In genomic region chr17:40541873-40542561, GRCh38 we compare ENCODE assay signal across 8 cellular contexts. TPM values are rescaled to one million over a fixed set of nuclear protein-coding genes. Genes with fewer than 3 reads are reported as not detected.
DNase-seq lines count a peak whose midpoint lies in the region; ATAC-seq lines count a peak whose summit lies in the region.

No MANE protein-coding gene starts in this region.

- peaks cover 43 to 46% of the 10 kb centered on the region in 2 donors for H3K4me1 ChIP-seq in duodenal mucosa (ENCODE audit: control insufficient read depth in 1 of 2, insufficient read depth in 2 of 2, low read length in 2 of 2)
- H3K4me1 ChIP-seq in muscle layer of duodenum (ENCODE audit: control insufficient read depth in 1 of 2, insufficient read depth in 2 of 2, low read length in 2 of 2): peaks cover 27 to 40% of the 10 kb centered on the region in 2 donors
- H3K4me1 ChIP-seq in urinary bladder (ENCODE audit: insufficient read depth): peaks cover 1% of the 10 kb centered on the region

- DNase-seq in activated T-cell treated with anti-CD3 and anti-CD28 coated beads, Interleukin-2, amount 50 U/mL, for 4 hours: no peak
- DNase-seq in activated T-cell treated with anti-CD3 and anti-CD28 coated beads, Interleukin-2, amount 50 U/mL, for 1 hour: no peak
- DNase-seq in H7 (no peak), COLO829 (ENCODE audit: low spot score) (no peak), NCI-H82 (lab: John Stamatoyannopoulos, UW) (no peak)

- no peak overlapping the region for H3K4me3 ChIP-seq in duodenal mucosa (ENCODE audit: low read depth in 1 of 2, low read length in 2 of 2)
- peak overlapping the region in 1 of 2 donors; percentile 38 for H3K4me3 ChIP-seq in muscle layer of duodenum (ENCODE audit: low read depth in 1 of 2, low read length in 2 of 2)
- H3K4me3 ChIP-seq in urinary bladder (ENCODE audit: low read depth, low read length): no peak overlapping the region
- no peak overlapping the region for H3K4me3 ChIP-seq in H7 (ENCODE audit: insufficient read depth, low read depth, low read length)

- H3K36me3 ChIP-seq in duodenal mucosa (ENCODE audit: control insufficient read depth in 1 of 2, insufficient read depth in 2 of 2, low read length in 2 of 2) (no peaks in the 10 kb centered on the region), muscle layer of duodenum (ENCODE audit: control insufficient read depth in 1 of 2, insufficient read depth in 2 of 2, low read length in 2 of 2) (no peaks in the 10 kb centered on the region), urinary bladder (ENCODE audit: insufficient read depth) (no peaks in the 10 kb centered on the region), H7 (replicated peaks; ENCODE audit: control insufficient read depth, insufficient read depth, low read length) (no peaks in the 10 kb centered on the region)

- H3K27me3 Mint-ChIP-seq in activated T-cell treated with anti-CD3 and anti-CD28 coated beads, Interleukin-2, amount 50 U/mL, for 4 hours (ENCODE audit: low read depth): no peaks in the 10 kb centered on the region

- peak in 1 of 2 donors; percentile 3 for ATAC-seq in activated T-cell treated with anti-CD3 and anti-CD28 coated beads, Interleukin-2, amount 50 U/mL, for 4 hours

- H3K27me3 ChIP-seq in duodenal mucosa (ENCODE audit: control insufficient read depth in 1 of 2, insufficient read depth in 2 of 2, low read length in 2 of 2) (no peaks in the 10 kb centered on the region), muscle layer of duodenum (ENCODE audit: low read depth, low read length) (no peaks in the 10 kb centered on the region), H7 (ENCODE audit: control insufficient read depth, insufficient read depth, low read length) (no peaks in the 10 kb centered on the region)

- no peaks in the 10 kb centered on the region for H3K9me3 ChIP-seq in duodenal mucosa (ENCODE audit: control insufficient read depth in 1 of 2, low read length in 2 of 2)
- no peaks in the 10 kb centered on the region for H3K9me3 ChIP-seq in muscle layer of duodenum (ENCODE audit: control insufficient read depth in 1 of 2, low read length in 2 of 2)

- peak overlapping the region; percentile 38 to 52 for H3K9ac ChIP-seq in duodenal mucosa (ENCODE audit: low read depth in 1 of 2, low read length in 2 of 2)

- WGBS in urinary bladder: 50% methylated on average over 18 of the region's 18 CpGs

- H3K36me3 Mint-ChIP-seq in activated T-cell treated with anti-CD3 and anti-CD28 coated beads, Interleukin-2, amount 50 U/mL, for 4 hours (ENCODE audit: insufficient read depth): no peaks in the 10 kb centered on the region

- H3K27ac ChIP-seq in duodenal mucosa (ENCODE audit: low read depth, low read length) (peak overlapping the region; percentile 87), muscle layer of duodenum (ENCODE audit: low read length) (peak overlapping the region; percentile 98), urinary bladder (ENCODE audit: low read depth) (peak overlapping the region; percentile 91)

- no peaks in the 10 kb centered on the region for H3K9me3 Mint-ChIP-seq in activated T-cell treated with anti-CD3 and anti-CD28 coated beads, Interleukin-2, amount 50 U/mL, for 4 hours

- H3K4me3 Mint-ChIP-seq in activated T-cell treated with anti-CD3 and anti-CD28 coated beads, Interleukin-2, amount 50 U/mL, for 4 hours: peak overlapping the region; percentile 60

- H3K4me1 Mint-ChIP-seq in activated T-cell treated with anti-CD3 and anti-CD28 coated beads, Interleukin-2, amount 50 U/mL, for 4 hours (ENCODE audit: low read depth): peaks cover 88% of the 10 kb centered on the region

RNA-seq across cellular contexts. Expression of gene CCR7, which starts 23.3 kb away (rescaled TPM):
- total RNA-seq in activated T-cell treated with anti-CD3 and anti-CD28 coated beads, Interleukin-2, amount 50 U/mL, for 4 hours: 100 to 1,000 TPM in 2 of 3 donors, 10 to 100 TPM in 1; 77.3 to 109 (median 108) TPM
- total RNA-seq in urinary bladder: 0.58 TPM
- polyA plus RNA-seq in urinary bladder: 0.39 TPM
- 1.1 TPM in 1 of 2 replicates, not detected in the other for total RNA-seq in H7 (2014; rRNA removed; shearing (Covaris generic))

RNA-seq across cellular contexts. Expression of gene TNS4, which starts 40.6 kb away (rescaled TPM):
- total RNA-seq in activated T-cell treated with anti-CD3 and anti-CD28 coated beads, Interleukin-2, amount 50 U/mL, for 4 hours: 1 to 10 TPM; 3.9 to 4.7 (median 4.1) TPM
- total RNA-seq in urinary bladder: 5.4 TPM
- polyA plus RNA-seq in urinary bladder: 5.0 TPM
- 0.14 and 0.18 TPM in 2 replicates for total RNA-seq in H7 (2014; rRNA removed; shearing (Covaris generic))

Comparison
In these comparisons a context has a peak if more than half of its experiments do, and no peak if none do; other contexts are left out.
1. RNA of gene CCR7, which starts 23.3 kb away (total RNA-seq): 77.3 to 109 TPM in activated T-cell treated with anti-CD3 and anti-CD28 coated beads, Interleukin-2, amount 50 U/mL, for 4 hours; 1.1 TPM in H7 and 0.58 TPM in urinary bladder (single experiment); every median in the first group is over 10 times any median in the second.
2. Peak in every context shown above with its lines, with median percentiles within 50 percentile points of each other: H3K27ac ChIP-seq.